ENCODE assay signal across 16 cellular contexts in genomic region chrX:80550722-80551121, GRCh38.
A peak's percentile ranks its signal among the peaks of the same experiment; 100 is the strongest.
DNase-seq lines count a peak whose midpoint lies in the region; ATAC-seq and TF ChIP-seq lines count a peak whose summit lies in the region.
"Had no signal": no experiment of that assay in that cellular context is flagged by ENCODE, and none has a peak within 500 bp of the region (broad histone marks: within the 10 kb centered on the region; RNA-seq: fewer than 3 reads in every experiment).

No MANE protein-coding gene starts in this region.

- no peaks in the 10 kb centered on the region for H3K4me1 ChIP-seq in SK-N-SH (ENCODE audit: control insufficient read depth in 1 of 2, insufficient read depth in 2 of 2, low read depth in 1 of 2, low read length in 1 of 2)
- H3K4me1 ChIP-seq: BLaER1 had no signal

- H3K9ac ChIP-seq in SK-N-SH = no peak overlapping the region
- H3K9ac ChIP-seq: BLaER1, KMS-11 had no signal

- no peak for TF ChIP-seq RAD21 in SK-N-SH (IDR thresholded peaks at IDR 0.05; ENCODE audit: low read length)

- no peaks in the 10 kb centered on the region for H3K79me2 ChIP-seq in SK-N-SH (ENCODE audit: insufficient read depth)

- H4K20me1 ChIP-seq in SK-N-SH (ENCODE audit: insufficient read depth) = no peaks in the 10 kb centered on the region
- H4K20me1 ChIP-seq: BLaER1 had no signal

- no peaks in the 10 kb centered on the region for H3K27me3 ChIP-seq in SK-N-SH (ENCODE audit: insufficient read depth)

- DNase-seq in DMS53 (lab: John Stamatoyannopoulos, UW) = peak; percentile 59
- no peak for DNase-seq in SK-N-SH
- no peak for DNase-seq in NCI-H1930 (lab: John Stamatoyannopoulos, UW)
- no peak for DNase-seq in GOT3 (lab: John Stamatoyannopoulos, UW)
- no peak for DNase-seq in NCI-H2029 treated with DMSO at 0.1 percent for 48 hours (lab: John Stamatoyannopoulos, UW)
- DNase-seq: activated CD4-positive, alpha-beta T cell treated with anti-CD3 and anti-CD28 coated beads for 4 hours; aorta; GDM1; HCEC 1CT; naive thymus-derived CD4-positive, alpha-beta T cell had no signal

- H3K4me3 ChIP-seq in SK-N-SH (ENCODE audit: low read depth in 2 of 2, low read length in 1 of 2) = no peak overlapping the region
- H3K4me3 ChIP-seq: BLaER1 had no signal

- no peak overlapping the region for H3K27ac ChIP-seq in SK-N-SH (ENCODE audit: low read depth in 2 of 2, low read length in 1 of 2)
- H3K27ac ChIP-seq: BLaER1, KMS-11 had no signal

- POLR2A ChIA-PET in SK-N-SH (lab: Yijun Ruan, JAX) = no interaction called here

- ATAC-seq in GM18867 (IDR thresholded peaks at IDR 0.05; ENCODE audit: unreplicated experiment) (peak; percentile 74), HG03469 (IDR thresholded peaks at IDR 0.05; ENCODE audit: unreplicated experiment) (no peak)
- ATAC-seq: naive thymus-derived CD4-positive, alpha-beta T cell; sciatic nerve had no signal

- no peaks in the 10 kb centered on the region for H3K36me3 ChIP-seq in SK-N-SH (replicated peaks in 1 of 2; ENCODE audit: control insufficient read depth in 1 of 2, insufficient read depth in 2 of 2, low read length in 1 of 2)
- H3K36me3 ChIP-seq: BLaER1 had no signal

- CTCF ChIA-PET in SK-N-SH (lab: Yijun Ruan, JAX) = no interaction called here

- H2AFZ ChIP-seq in SK-N-SH (ENCODE audit: low read depth) = no peak overlapping the region

- H3F3A ChIP-seq in SK-N-SH (replicated peaks; ENCODE audit: insufficient read depth) = no peaks in the 10 kb centered on the region

- no peaks in the 10 kb centered on the region for H3K9me2 ChIP-seq in SK-N-SH

- no peak overlapping the region for H3K4me2 ChIP-seq in SK-N-SH
- H3K4me2 ChIP-seq: BLaER1, KMS-11 had no signal

- no peaks in the 10 kb centered on the region for H3K9me3 ChIP-seq in SK-N-SH
- H3K9me3 ChIP-seq: BLaER1 had no signal

- TF ChIP-seq EP300 in SK-N-SH (IDR thresholded peaks at IDR 0.05; ENCODE audit: borderline replicate concordance in 1 of 2, low read depth in 1 of 2, low read length in 1 of 2) = no peak

- TF ChIP-seq CTCF in LNCAP (IDR thresholded peaks at IDR 0.05) = peak; percentile 27; the same call in 1 of the 2 replicates
- peak; percentile 45 for TF ChIP-seq CTCF in SK-N-SH (IDR thresholded peaks at IDR 0.05)

- 0% methylated on average over 2 of the region's 6 CpGs for WGBS in SK-N-SH (ENCODE audit: low lambda C conversion rate)

TF ChIP-seq in SK-N-SH, 30 proteins besides CTCF, POLR2A, EP300 and RAD21:
- TF ChIP-seq TCF12 (IDR thresholded peaks at IDR 0.05) (no peak), YY1 (IDR thresholded peaks at IDR 0.05; ENCODE audit: low read depth) (no peak), IRF3 (IDR thresholded peaks at IDR 0.05; ENCODE audit: low read depth, low read length) (no peak), ELF1 (IDR thresholded peaks at IDR 0.05) (no peak), NFIC (IDR thresholded peaks at IDR 0.05; ENCODE audit: borderline replicate concordance) (no peak), FOSL2 (IDR thresholded peaks at IDR 0.05; ENCODE audit: borderline replicate concordance, low read depth) (no peak), TEAD4 (IDR thresholded peaks at IDR 0.05; ENCODE audit: borderline replicate concordance, insufficient read depth) (no peak), SMC3 (IDR thresholded peaks at IDR 0.05; ENCODE audit: low read depth, low read length) (no peak), EZH2phosphoT487 (IDR thresholded peaks at IDR 0.05; ENCODE audit: borderline replicate concordance, low read depth) (no peak), RFX5 (IDR thresholded peaks at IDR 0.05; ENCODE audit: low read length) (no peak), USF1 (IDR thresholded peaks at IDR 0.05; ENCODE audit: borderline replicate concordance, low read depth) (no peak), ZBTB33 (IDR thresholded peaks at IDR 0.05; ENCODE audit: borderline replicate concordance, low read depth) (no peak), MXI1 (IDR thresholded peaks at IDR 0.05; ENCODE audit: low read depth, low read length) (no peak)
